In genomic region chr5:153159611-153160010, GRCh38 we compare ENCODE assay signal across 21 cellular contexts.
A peak's percentile ranks its signal among the peaks of the same experiment; 100 is the strongest.
DNase-seq lines count a peak whose midpoint lies in the region; FAIRE-seq and TF ChIP-seq lines count a peak whose summit lies in the region.
"Had no signal": no experiment of that assay in that cellular context is flagged by ENCODE, and none has a peak within 500 bp of the region (broad histone marks: within the 10 kb centered on the region; RNA-seq: fewer than 3 reads in every experiment).

No MANE protein-coding gene starts in this region.

- H3K27ac Mint-ChIP-seq in endodermal cell: no peak overlapping the region
- H3K27ac Mint-ChIP-seq in CD4-positive, alpha-beta memory T cell: no peak overlapping the region
- no peak overlapping the region for H3K27ac Mint-ChIP-seq in activated naive CD8-positive, alpha-beta T cell treated with anti-CD3 and anti-CD28 coated beads for 36 hours
- H3K27ac Mint-ChIP-seq: activated naive CD4-positive, alpha-beta T cell treated with anti-CD3 and anti-CD28 coated beads for 36 hours; brain; IgD-negative memory B cell had no signal

- FAIRE-seq in frontal cortex (lab: Jason Lieb, UNC): no peak
- FAIRE-seq: GM18507, small intestine had no signal

- H3K4me3 Mint-ChIP-seq in endodermal cell: no peak overlapping the region
- no peak overlapping the region for H3K4me3 Mint-ChIP-seq in CD4-positive, alpha-beta memory T cell
- no peak overlapping the region for H3K4me3 Mint-ChIP-seq in activated naive CD8-positive, alpha-beta T cell treated with anti-CD3 and anti-CD28 coated beads for 36 hours
- H3K4me3 Mint-ChIP-seq: activated naive CD4-positive, alpha-beta T cell treated with anti-CD3 and anti-CD28 coated beads for 36 hours; brain; IgD-negative memory B cell had no signal

- DNase-seq in A172 (ENCODE audit: low spot score) (peak; percentile 70), GM04503 (ENCODE audit: low read depth) (peak; percentile 34), astrocyte of the hippocampus (ENCODE audit: low read depth, low spot score) (peak; percentile 62), inferior parietal cortex (ENCODE audit: extremely low spot score) (peak; percentile 10), endodermal cell (no peak), frontal cortex (ENCODE audit: low spot score in 2 of 2) (no peak)
- DNase-seq in CD4-positive, alpha-beta memory T cell: no peak
- DNase-seq in activated naive CD8-positive, alpha-beta T cell treated with anti-CD3 and anti-CD28 coated beads for 36 hours: no peak
- DNase-seq: activated CD4-positive, alpha-beta T cell treated with anti-CD3 and anti-CD28 coated beads for 48 hours; activated naive CD4-positive, alpha-beta T cell treated with anti-CD3 and anti-CD28 coated beads for 36 hours; Calu3; effector memory CD4-positive, alpha-beta T cell; head of caudate nucleus; NCI-H1092; small intestine; stimulated activated naive CD4-positive, alpha-beta T cell; upper lobe of right lung had no signal

- no peak overlapping the region for H3K9ac ChIP-seq in endodermal cell (ENCODE audit: extremely low read depth, low read length, poor library complexity, severe bottlenecking)

- intact Hi-C loops in CD4-positive, alpha-beta memory T cell (cut with micrococcal nuclease): no loop called here

- no peak for TF ChIP-seq CTCF in endodermal cell (conservative IDR thresholded peaks at IDR 0.05)

- no peak overlapping the region for H3K27ac ChIP-seq in endodermal cell (ENCODE audit: low read depth, low read length)
- no peak overlapping the region for H3K27ac ChIP-seq in CD4-positive, alpha-beta memory T cell (ENCODE audit: low read depth, low read length)
- H3K27ac ChIP-seq: parathyroid adenoma, upper lobe of right lung had no signal

- POLR2A ChIA-PET in CD4-positive, alpha-beta memory T cell (lab: Charles Lee; ENCODE audit: partially characterized antibody): no interaction called here

- no peaks in the 10 kb centered on the region for H3K36me3 ChIP-seq in endodermal cell (ENCODE audit: control insufficient read depth, insufficient read depth, low read length)
- no peaks in the 10 kb centered on the region for H3K36me3 ChIP-seq in CD4-positive, alpha-beta memory T cell (ENCODE audit: insufficient read depth, low read length)
- H3K36me3 ChIP-seq: upper lobe of right lung had no signal

- H3K9me3 ChIP-seq in endodermal cell (ENCODE audit: control insufficient read depth, low read length): no peaks in the 10 kb centered on the region
- H3K9me3 ChIP-seq in CD4-positive, alpha-beta memory T cell (ENCODE audit: control insufficient read depth in 1 of 2, low read length in 2 of 2): no peaks in the 10 kb centered on the region
- H3K9me3 ChIP-seq: upper lobe of right lung had no signal

- no peaks in the 10 kb centered on the region for H3K36me3 Mint-ChIP-seq in endodermal cell (ENCODE audit: low read depth)
- H3K36me3 Mint-ChIP-seq in CD4-positive, alpha-beta memory T cell: no peaks in the 10 kb centered on the region
- no peaks in the 10 kb centered on the region for H3K36me3 Mint-ChIP-seq in activated naive CD8-positive, alpha-beta T cell treated with anti-CD3 and anti-CD28 coated beads for 36 hours
- H3K36me3 Mint-ChIP-seq: brain, IgD-negative memory B cell had no signal

- CTCF ChIA-PET in CD4-positive, alpha-beta memory T cell (lab: Charles Lee; ENCODE audit: partially characterized antibody): no interaction called here

- H3K4me1 ChIP-seq in endodermal cell (ENCODE audit: control insufficient read depth, insufficient read depth, low read length): peaks cover 11% of the 10 kb centered on the region
- H3K4me1 ChIP-seq in CD4-positive, alpha-beta memory T cell (ENCODE audit: insufficient read depth, low read length): no peaks in the 10 kb centered on the region
- H3K4me1 ChIP-seq: parathyroid adenoma, upper lobe of right lung had no signal

- no peaks in the 10 kb centered on the region for H3K27me3 ChIP-seq in endodermal cell (ENCODE audit: control insufficient read depth, insufficient read depth, low read length, poor library complexity, severe bottlenecking)
- H3K27me3 ChIP-seq in CD4-positive, alpha-beta memory T cell (ENCODE audit: insufficient read depth, low read length): no peaks in the 10 kb centered on the region
- H3K27me3 ChIP-seq: upper lobe of right lung had no signal

- H3K27me3 Mint-ChIP-seq in endodermal cell (ENCODE audit: insufficient read depth): no peaks in the 10 kb centered on the region
- no peaks in the 10 kb centered on the region for H3K27me3 Mint-ChIP-seq in CD4-positive, alpha-beta memory T cell
- no peaks in the 10 kb centered on the region for H3K27me3 Mint-ChIP-seq in activated naive CD8-positive, alpha-beta T cell treated with anti-CD3 and anti-CD28 coated beads for 36 hours
- H3K27me3 Mint-ChIP-seq: brain, IgD-negative memory B cell had no signal

- H3K9me3 Mint-ChIP-seq in endodermal cell: no peaks in the 10 kb centered on the region
- H3K9me3 Mint-ChIP-seq in CD4-positive, alpha-beta memory T cell: peaks cover 0 to 8% (median 2%) of the 10 kb centered on the region in 8 donors
- no peaks in the 10 kb centered on the region for H3K9me3 Mint-ChIP-seq in activated naive CD8-positive, alpha-beta T cell treated with anti-CD3 and anti-CD28 coated beads for 36 hours
- H3K9me3 Mint-ChIP-seq: brain had no signal

- WGBS in endodermal cell (ENCODE audit: insufficient coverage in 1 of 2, insufficient read length in 1 of 2), 2 experiments: 59 to 67% methylated on average over 3 of the region's 3 CpGs

- H3K4me3 ChIP-seq in endodermal cell (ENCODE audit: low read length): no peak overlapping the region
- no peak overlapping the region for H3K4me3 ChIP-seq in CD4-positive, alpha-beta memory T cell (ENCODE audit: low read length in 2 of 2)
- H3K4me3 ChIP-seq: upper lobe of right lung had no signal

- peaks cover 6% of the 10 kb centered on the region for H3K4me1 Mint-ChIP-seq in endodermal cell
- H3K4me1 Mint-ChIP-seq in CD4-positive, alpha-beta memory T cell: peaks cover 0 to 1% (median 0%) of the 10 kb centered on the region in 4 donors
- H3K4me1 Mint-ChIP-seq in activated naive CD8-positive, alpha-beta T cell treated with anti-CD3 and anti-CD28 coated beads for 36 hours: no peaks in the 10 kb centered on the region
- H3K4me1 Mint-ChIP-seq: brain, IgD-negative memory B cell had no signal

Comparison
In these comparisons a context has a peak if more than half of its experiments do, and no peak if none do; other contexts are left out.
1. DNase-seq: peak in A172 (single experiment), GM04503 (single experiment), astrocyte of the hippocampus (single experiment) and inferior parietal cortex (single experiment); none in endodermal cell (single experiment), CD4-positive, alpha-beta memory T cell (0 of 5), activated naive CD8-positive, alpha-beta T cell treated with anti-CD3 and anti-CD28 coated beads for 36 hours (single experiment) and frontal cortex (0 of 2).